In genomic region chr14:57748279-57748678, GRCh38 we compare ENCODE assay signal across 23 cellular contexts.
"Had no signal": no experiment of that assay in that cellular context is flagged by ENCODE, and none has a peak within 500 bp of the region (broad histone marks: within the 10 kb centered on the region; RNA-seq: fewer than 3 reads in every experiment).

No MANE protein-coding gene starts in this region.

- DNase-seq: activated CD4-positive, alpha-beta T cell treated with anti-CD3 and anti-CD28 coated beads for 1 hour; activated CD8-positive, alpha-beta memory T cell treated with anti-CD3 and anti-CD28 coated beads for 24 hours; activated CD8-positive, alpha-beta memory T cell treated with anti-CD3 and anti-CD28 coated beads, Interleukin-2, amount 50 U/mL, for 48 hours; activated effector memory CD4-positive, alpha-beta T cell treated with anti-CD3 and anti-CD28 coated beads, Interleukin-2, amount 50 U/mL, for 16 hours; activated naive CD4-positive, alpha-beta T cell treated with anti-CD3 and anti-CD28 coated beads, Interleukin-2, amount 50 U/mL, for 16 hours; activated T-cell treated with anti-CD3 and anti-CD28 coated beads, Interleukin-2, amount 50 U/mL, for 48 hours; effector CD4-positive, alpha-beta T cell; foreskin fibroblast; hippocampal formation; islet precursor cell; right cardiac atrium; stimulated activated CD4-positive, alpha-beta T cell treated with anti-CD3 and anti-CD28 coated beads, Interleukin-15, amount 100 ng/mL, for 24 hours; stimulated activated CD4-positive, alpha-beta T cell treated with anti-CD3 and anti-CD28 coated beads, Interleukin-4, amount 100 ng/mL, for 1 hour; stimulated activated naive CD8-positive, alpha-beta T cell treated with anti-CD3 and anti-CD28 coated beads, Interleukin-15, amount 100 ng/mL, for 72 hours; SW 1271; T-helper 2 cell; transverse colon; WERI-Rb-1 had no signal

- ATAC-seq: left lobe of liver; right cardiac atrium; stimulated activated naive CD8-positive, alpha-beta T cell treated with anti-CD3 and anti-CD28 coated beads, Interleukin-15, amount 100 ng/mL, for 72 hours had no signal

- H3K36me3 ChIP-seq: ascending aorta, esophagus muscularis mucosa, suprapubic skin, transverse colon, WERI-Rb-1 had no signal

- H3K4me3 ChIP-seq: ascending aorta, esophagus muscularis mucosa, skin epidermis, suprapubic skin, transverse colon had no signal

- H3K27ac ChIP-seq: ascending aorta, esophagus muscularis mucosa, skin epidermis, suprapubic skin, transverse colon, WERI-Rb-1 had no signal

- H3K27me3 ChIP-seq: ascending aorta, esophagus muscularis mucosa, suprapubic skin, transverse colon had no signal

- H3K4me1 ChIP-seq: esophagus muscularis mucosa, suprapubic skin, transverse colon had no signal

- H3K9me3 ChIP-seq: ascending aorta, esophagus muscularis mucosa, suprapubic skin, transverse colon had no signal
